In the genomic region with DNA sequence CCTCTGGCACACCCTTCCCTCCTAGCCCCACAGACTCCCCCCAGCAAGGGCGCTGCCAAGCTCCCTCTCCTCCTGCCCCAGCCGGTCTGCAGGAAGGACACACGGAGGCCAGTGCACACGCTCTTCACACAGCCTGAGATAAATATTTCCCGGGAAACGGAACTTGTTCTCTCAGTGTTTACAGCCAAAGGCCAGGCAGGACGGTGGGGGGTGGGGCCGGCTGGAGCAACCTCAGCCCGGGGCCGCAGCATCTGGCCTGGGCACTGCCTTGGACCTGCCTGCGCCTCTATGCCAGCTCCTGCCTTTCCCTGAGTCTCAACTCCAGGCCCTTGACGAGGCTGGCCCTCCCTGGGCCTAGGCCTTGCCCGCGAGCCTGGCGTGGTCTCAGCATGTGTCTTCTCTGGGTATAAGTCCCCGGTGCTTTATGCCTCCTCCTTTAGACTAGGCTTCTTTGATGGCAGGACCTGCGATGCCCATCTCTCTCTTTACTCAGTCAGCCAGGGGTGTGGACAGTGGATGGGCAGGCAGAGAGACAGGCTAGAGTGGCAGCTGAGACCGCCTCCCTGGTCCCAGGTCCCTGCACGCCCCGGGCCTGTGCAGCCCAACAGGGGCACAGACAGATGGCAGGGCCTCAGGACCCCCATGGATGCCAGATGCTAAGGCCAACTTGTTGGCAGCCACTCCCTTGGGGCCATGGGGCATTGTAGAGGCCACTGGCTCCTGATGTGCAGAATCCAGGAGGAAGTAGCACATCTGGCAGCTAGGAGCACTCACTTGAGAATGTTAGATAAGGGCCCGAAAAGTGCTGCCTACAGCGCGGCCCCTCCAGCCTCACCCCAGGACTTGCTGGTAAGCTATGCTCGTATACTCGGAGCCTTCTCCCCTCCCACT, we compare ENCODE assay signal across 12 cellular contexts. TPM values are rescaled to one million over a fixed set of nuclear protein-coding genes. Genes with fewer than 3 reads are reported as not detected.
DNase-seq lines count a peak whose midpoint lies in the region; ATAC-seq lines count a peak whose summit lies in the region.
"Had no signal": no experiment of that assay in that cellular context is flagged by ENCODE, and none has a peak within 500 bp of the region (broad histone marks: within the 10 kb centered on the region; RNA-seq: fewer than 3 reads in every experiment).

No MANE protein-coding gene starts in this region.

- H3K9ac ChIP-seq in BLaER1 treated with 17β-estradiol and CSF1 and Interleukin-3, amounts not matched to agents 10 nM and 100 nM = peak overlapping the region in 1 of 11 experiments; percentile 46; a peak in 2 of 22 replicates

- no peaks in the 10 kb centered on the region for H3K36me3 ChIP-seq in BLaER1 treated with 17β-estradiol and CSF1 and Interleukin-3, amounts not matched to agents 10 nM and 100 nM

- DNase-seq in right cardiac atrium (peak; percentile 64 to 91 (median 89)), pulmonary artery endothelial cell (ENCODE audit: low read depth, low spot score) (peak; percentile 59), glomerular visceral epithelial cell (ENCODE audit: extremely low spot score) (no peak), GM19240 (ENCODE audit: insufficient read length, low spot score) (no peak)
- DNase-seq: activated CD4-positive, alpha-beta T cell treated with anti-CD3 and anti-CD28 coated beads, Interleukin-2, amount 10 ng/mL, durations not matched to agents 24 days and 14 days; activated naive CD8-positive, alpha-beta T cell treated with anti-CD3 and anti-CD28 coated beads, Interleukin-2, amount 50 U/mL, for 24 hours; NCI-H1092 treated with DMSO at 0.1 percent for 48 hours; PC-3 had no signal

- peak overlapping the region in 7 of 11 experiments; percentile 59 to 76 (median 70); a peak in 12 of 22 replicates for H3K4me2 ChIP-seq in BLaER1 treated with 17β-estradiol and CSF1 and Interleukin-3, amounts not matched to agents 10 nM and 100 nM

- no peaks in the 10 kb centered on the region for H3K9me3 ChIP-seq in BLaER1 treated with 17β-estradiol and CSF1 and Interleukin-3, amounts not matched to agents 10 nM and 100 nM (replicated peaks in 1 of 11)
- no peaks in the 10 kb centered on the region for H3K9me3 ChIP-seq in right cardiac atrium (ENCODE audit: control insufficient read depth, low read length)

- WGBS in right cardiac atrium = 30% methylated on average over 25 of the region's 25 CpGs

- intact Hi-C loops in right cardiac atrium (cut with DNase I) = no loop called here

- H3K4me3 ChIP-seq in BLaER1 treated with 17β-estradiol and CSF1 and Interleukin-3, amounts not matched to agents 10 nM and 100 nM = no peak overlapping the region
- no peak overlapping the region for H3K4me3 ChIP-seq in right cardiac atrium (ENCODE audit: low read length)

- peaks cover 7 to 42% (median 24%) of the 10 kb centered on the region in 10 experiments; a peak in 19 of 20 replicates for H3K4me1 ChIP-seq in BLaER1 treated with 17β-estradiol and CSF1 and Interleukin-3, amounts not matched to agents 10 nM and 100 nM
- H3K4me1 ChIP-seq in right cardiac atrium (ENCODE audit: control insufficient read depth, insufficient read depth, low read length) = peaks cover 30% of the 10 kb centered on the region

- no peaks in the 10 kb centered on the region for H3K27me3 ChIP-seq in BLaER1 treated with 17β-estradiol and CSF1 and Interleukin-3, amounts not matched to agents 10 nM and 100 nM
- no peaks in the 10 kb centered on the region for H3K27me3 ChIP-seq in right cardiac atrium (ENCODE audit: control insufficient read depth, insufficient read depth)

- H3K27ac ChIP-seq in BLaER1 treated with 17β-estradiol and CSF1 and Interleukin-3, amounts not matched to agents 10 nM and 100 nM = peak overlapping the region in 7 of 11 experiments; percentile 48 to 81 (median 65); a peak in 13 of 22 replicates
- peak overlapping the region; percentile 62 for H3K27ac ChIP-seq in angular gyrus (ENCODE audit: low read depth, low read length)
- H3K27ac ChIP-seq in right cardiac atrium (ENCODE audit: low read length) = peak overlapping the region; percentile 80

- H4K20me1 ChIP-seq in BLaER1 treated with 17β-estradiol and CSF1 and Interleukin-3, amounts not matched to agents 10 nM and 100 nM = no peaks in the 10 kb centered on the region; a peak in 1 of 22 replicates

- ATAC-seq in right cardiac atrium = peak; percentile 82 to 83
- no peak for ATAC-seq in GM21360 (IDR thresholded peaks at IDR 0.05; ENCODE audit: unreplicated experiment)
- no peak for ATAC-seq in GM18909 (IDR thresholded peaks at IDR 0.05; ENCODE audit: poor library complexity, unreplicated experiment)
- ATAC-seq: activated naive CD8-positive, alpha-beta T cell treated with anti-CD3 and anti-CD28 coated beads, Interleukin-2, amount 50 U/mL, for 24 hours; PC-3 had no signal

RNA-seq across cellular contexts. Expression of a gene that starts 48.2 kb away (rescaled TPM):
- total RNA-seq in right cardiac atrium (10 to 100 TPM; 32.1 to 43.9 (median 37.0) TPM), pulmonary artery endothelial cell (8.4 and 25.3 TPM in 2 replicates)
- polyA plus RNA-seq in right cardiac atrium = 43.1 TPM

Comparison
In these comparisons a context has a peak if more than half of its experiments do, and no peak if none do; other contexts are left out.
1. ATAC-seq: peak in right cardiac atrium (2 of 2); none in GM21360 (single experiment) and GM18909 (single experiment).
2. DNase-seq: peak in right cardiac atrium (3 of 3) and pulmonary artery endothelial cell (single experiment); none in glomerular visceral epithelial cell (single experiment) and GM19240 (single experiment).
3. Peak in every context shown above with its lines, with median percentiles within 50 percentile points of each other: H3K27ac ChIP-seq.